In genomic region chr1:15341228-15341627, GRCh38 we compare ENCODE assay signal across 18 cellular contexts.
DNase-seq lines count a peak whose midpoint lies in the region; ATAC-seq and TF ChIP-seq lines count a peak whose summit lies in the region.
"Had no signal": no experiment of that assay in that cellular context is flagged by ENCODE, and none has a peak within 500 bp of the region (broad histone marks: within the 10 kb centered on the region; RNA-seq: fewer than 3 reads in every experiment).

No MANE protein-coding gene starts in this region.

- H2AK9ac ChIP-seq in IMR-90 (replicated peaks; ENCODE audit: low read depth, low read length, poor library complexity) = no peak overlapping the region

- H3K18ac ChIP-seq in IMR-90 (ENCODE audit: low read depth, low read length) = peak overlapping the region; percentile 17; the same call in 1 of the 2 replicates

- H4K8ac ChIP-seq in IMR-90 (ENCODE audit: low read depth in 2 of 2, low read length in 2 of 2) = peak overlapping the region in 1 of 2 experiments; percentile 52; a peak in 1 of 4 replicates

- H3K14ac ChIP-seq in IMR-90 (replicated peaks; ENCODE audit: low read depth, low read length) = peak overlapping the region; percentile 55; the same call in 1 of the 2 replicates

- TF ChIP-seq RAD21 in IMR-90 (IDR thresholded peaks at IDR 0.05; ENCODE audit: low read length) = no peak

- H3K27ac Mint-ChIP-seq in T-helper 17 cell = peak overlapping the region; percentile 82

- no peaks in the 10 kb centered on the region for H3K27me3 ChIP-seq in IMR-90 (ENCODE audit: control insufficient read depth, insufficient read depth, low read length)
- no peaks in the 10 kb centered on the region for H3K27me3 ChIP-seq in esophagus squamous epithelium
- no peaks in the 10 kb centered on the region for H3K27me3 ChIP-seq in stomach smooth muscle (ENCODE audit: control insufficient read depth in 1 of 2, insufficient read depth in 2 of 2, low read length in 2 of 2)

- peaks cover 41% of the 10 kb centered on the region for H3K27me3 Mint-ChIP-seq in T-helper 17 cell

- H2BK120ac ChIP-seq in IMR-90 (ENCODE audit: low read depth, low read length) = peak overlapping the region; percentile 75

- no CpG with 5 or more reads among the region's 2 CpGs for WGBS in IMR-90 (ENCODE audit: extremely low coverage in 2 of 2, insufficient read length in 1 of 2), 2 experiments
- WGBS in esophagus squamous epithelium, 2 donors = 76 to 83% methylated on average over 2 of the region's 2 CpGs

- no peak overlapping the region; the same call in 1 of the 2 replicates for H4K91ac ChIP-seq in IMR-90 (ENCODE audit: insufficient read depth, low read depth, low read length)

- H3K9me1 ChIP-seq in IMR-90 (ENCODE audit: insufficient read depth, low read length) = peaks cover 14% of the 10 kb centered on the region; the same call in 1 of the 2 replicates

- H3K4me3 Mint-ChIP-seq in T-helper 17 cell = no peak overlapping the region

- no peak overlapping the region for H3K4ac ChIP-seq in IMR-90 (ENCODE audit: low read depth, low read length)

- H2AFZ ChIP-seq in IMR-90 (replicated peaks; ENCODE audit: low read length, poor library complexity) = no peak overlapping the region

- H3K36me3 ChIP-seq in IMR-90 (ENCODE audit: control insufficient read depth, insufficient read depth, low read length) (no peaks in the 10 kb centered on the region), esophagus squamous epithelium (no peaks in the 10 kb centered on the region), stomach smooth muscle (ENCODE audit: control insufficient read depth in 2 of 2, insufficient read depth in 2 of 2, low read length in 2 of 2) (no peaks in the 10 kb centered on the region)
- H3K36me3 ChIP-seq: HAP-1, neutrophil had no signal

- H2BK20ac ChIP-seq in IMR-90 (ENCODE audit: low read depth, low read length) = peak overlapping the region; percentile 52

- H3K79me1 ChIP-seq in IMR-90 (ENCODE audit: low read depth in 1 of 2, low read length in 2 of 2) = no peaks in the 10 kb centered on the region

- H3K4me1 ChIP-seq in IMR-90 (ENCODE audit: control insufficient read depth, insufficient read depth, low read length) (peaks cover 12% of the 10 kb centered on the region), esophagus squamous epithelium (peaks cover 0 to 70% (median 41%) of the 10 kb centered on the region in 3 donors), stomach smooth muscle (ENCODE audit: control insufficient read depth, insufficient read depth, low read length) (peaks cover 53% of the 10 kb centered on the region)

- DNase-seq in IMR-90 (no peak), T-helper 17 cell (no peak), esophagus squamous epithelium (lab: John Stamatoyannopoulos, UW) (no peak), SW 1271 (lab: John Stamatoyannopoulos, UW) (no peak)
- DNase-seq in stimulated activated naive CD4-positive, alpha-beta T cell (lab: John Stamatoyannopoulos, UW) = no peak
- DNase-seq: activated CD4-positive, alpha-beta T cell treated with anti-CD3 and anti-CD28 coated beads for 4 hours; activated CD8-positive, alpha-beta memory T cell treated with anti-CD3 and anti-CD28 coated beads, Interleukin-2, amount 50 U/mL, for 48 hours; activated naive CD4-positive, alpha-beta T cell; midbrain; NCI-H2081 treated with DMSO at 0.1 percent for 48 hours; NCI-H524; retina; SHP77 treated with DMSO at 0.1 percent for 48 hours; stimulated activated naive CD4-positive, alpha-beta T cell treated with Interleukin-2 at 50 U/mL for 16 hours had no signal

- no peak overlapping the region for H3K4me3 ChIP-seq in IMR-90 (ENCODE audit: insufficient read depth, low read depth, low read length)
- H3K4me3 ChIP-seq in esophagus squamous epithelium = no peak overlapping the region
- no peak overlapping the region for H3K4me3 ChIP-seq in stomach smooth muscle (ENCODE audit: low read length in 2 of 2)
- H3K4me3 ChIP-seq: HAP-1 had no signal

- 0 out of 2 replicates have a peak, but pooled peaks cover 2% of the 10 kb centered on the region for H3K9me3 ChIP-seq in IMR-90 (ENCODE audit: control insufficient read depth, insufficient read depth, low read length)
- H3K9me3 ChIP-seq in T-helper 17 cell (ENCODE audit: control insufficient read depth, low read length, poor library complexity, severe bottlenecking) = no peaks in the 10 kb centered on the region
- H3K9me3 ChIP-seq in esophagus squamous epithelium = no peaks in the 10 kb centered on the region
- H3K9me3 ChIP-seq in stomach smooth muscle (ENCODE audit: control insufficient read depth in 2 of 2, low read length in 2 of 2) = no peaks in the 10 kb centered on the region
- H3K9me3 ChIP-seq: neutrophil had no signal

- H3K36me3 Mint-ChIP-seq in T-helper 17 cell (ENCODE audit: low read depth) = peaks cover 3% of the 10 kb centered on the region

- no peak overlapping the region for H4K5ac ChIP-seq in IMR-90 (ENCODE audit: low read depth, low read length)

- CTCF ChIA-PET in IMR-90 (lab: Yijun Ruan, JAX) = interaction anchor here (0.8 to 1.3 kb wide), 2 partner anchors 12 to 18 kb away, joined by 3 to 6 read pairs; no protein-coding TSS in a partner anchor

- no peaks in the 10 kb centered on the region for H4K20me1 ChIP-seq in IMR-90 (ENCODE audit: insufficient read depth, low read length)

- peak overlapping the region; percentile 52 for H2BK5ac ChIP-seq in IMR-90 (ENCODE audit: low read depth, low read length, poor library complexity, severe bottlenecking)

- no peak for TF ChIP-seq POLR2A in IMR-90 (IDR thresholded peaks at IDR 0.05; ENCODE audit: low read depth, low read length)
- TF ChIP-seq POLR2A in esophagus squamous epithelium (IDR thresholded peaks at IDR 0.05) = no peak

- H3K23ac ChIP-seq in IMR-90 (ENCODE audit: low read depth, low read length) = no peak overlapping the region

- intact Hi-C loops in IMR-90 (cut with micrococcal nuclease) (no loop called here), esophagus squamous epithelium (cut with DNase I) (no loop called here)

- POLR2A ChIA-PET in IMR-90 (lab: Charles Lee; ENCODE audit: unreplicated experiment) = no interaction called here

- H2BK15ac ChIP-seq in IMR-90 (ENCODE audit: low read depth, low read length) = peak overlapping the region; percentile 37; the same call in 1 of the 3 replicates

- no peak overlapping the region for H2AK5ac ChIP-seq in IMR-90 (ENCODE audit: low read depth, low read length)

- H3K4me2 ChIP-seq in IMR-90 (ENCODE audit: low read depth, low read length) = no peak overlapping the region

- dilution Hi-C loops in IMR-90 (cut with HindIII; ENCODE audit: low sequenced_read_pairs, unreplicated experiment) = no loop called here

- H3K9ac ChIP-seq in IMR-90 (ENCODE audit: low read depth, low read length) (no peak overlapping the region), stomach smooth muscle (ENCODE audit: low read length in 2 of 2) (peak overlapping the region in 1 of 2 donors; percentile 47)

- TF ChIP-seq CTCF in IMR-90 (conservative IDR thresholded peaks at IDR 0.05; ENCODE audit: low read depth, low read length) (no peak), esophagus squamous epithelium (IDR thresholded peaks at IDR 0.05) (no peak)

- no TSS peak for BruUV-seq in IMR-90 (replicated peaks; lab: Mats Ljungman, UMichigan)

- ATAC-seq in IMR-90 (ENCODE audit: low read depth) = no peak
- no peak for ATAC-seq in T-helper 17 cell
- no peak for ATAC-seq in HG03469 (IDR thresholded peaks at IDR 0.05; ENCODE audit: unreplicated experiment)

- H3K4me1 Mint-ChIP-seq in T-helper 17 cell = peaks cover 23% of the 10 kb centered on the region

- in situ Hi-C loops in IMR-90 (cut with MboI; ENCODE audit: low sequenced_read_pairs) = loop anchor here (5.0 kb wide), 1 partner anchor 71 kb away; no protein-coding TSS in a partner anchor

- H3K56ac ChIP-seq in IMR-90 (ENCODE audit: extremely low read depth, insufficient read depth, low read length) = no peak overlapping the region

- H3K27ac ChIP-seq in IMR-90 (ENCODE audit: insufficient read depth, low read length) (no peak overlapping the region), esophagus squamous epithelium (peak overlapping the region in 3 of 4 donors; percentile 56 to 71 (median 69)), stomach smooth muscle (ENCODE audit: low read length) (peak overlapping the region; percentile 82)
- H3K27ac ChIP-seq: neutrophil had no signal

TF ChIP-seq in IMR-90, 13 proteins besides CTCF, POLR2A, EP300 and RAD21:
- no peak for TF ChIP-seq MXI1 (IDR thresholded peaks at IDR 0.05; ENCODE audit: borderline replicate concordance, low read depth, low read length)
- TF ChIP-seq SMC3 (IDR thresholded peaks at IDR 0.05; ENCODE audit: low read depth, low read length) = no peak
